Comparison of ENCODE assay signal across 1 cellular context in the genomic region with DNA sequence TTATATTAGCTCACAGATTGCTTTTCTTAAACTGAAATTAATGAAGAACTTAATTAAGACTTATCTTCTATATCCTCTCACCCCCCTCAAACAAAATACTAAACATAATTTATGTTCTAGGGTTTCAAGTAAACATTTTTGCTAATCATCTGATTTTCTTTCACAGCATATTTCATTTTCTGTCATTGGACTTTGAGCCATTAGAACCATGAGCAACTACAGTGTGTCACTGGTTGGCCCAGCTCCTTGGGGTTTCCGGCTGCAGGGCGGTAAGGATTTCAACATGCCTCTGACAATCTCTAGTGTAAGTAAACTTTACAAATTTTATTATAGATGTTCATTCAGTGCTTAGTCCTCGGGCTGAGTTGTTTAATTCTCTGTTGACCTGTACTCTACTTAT.
A peak's percentile ranks its signal among the peaks of the same experiment; 100 is the strongest.
TF ChIP-seq lines count a peak whose summit lies in the region.

No MANE protein-coding gene starts in this region.

TF ChIP-seq in A549, 52 proteins besides CTCF, POLR2A, EP300 and RAD21 (continued from another document):
- TF ChIP-seq NR3C1 (IDR thresholded peaks at IDR 0.05) (no peak), FOSB (CRISPR knock-in tag; IDR thresholded peaks at IDR 0.05) (no peak), PHF8 (IDR thresholded peaks at IDR 0.05; ENCODE audit: borderline replicate concordance, low read depth) (no peak), BHLHE40 (IDR thresholded peaks at IDR 0.05; ENCODE audit: low read depth, low read length) (no peak), CEBPB (IDR thresholded peaks at IDR 0.05) (peak; percentile 15 to 48; a peak in 2 of 4 replicates), CBX2 (IDR thresholded peaks at IDR 0.05; ENCODE audit: borderline replicate concordance, low read depth) (no peak)
- TF ChIP-seq, protein P1, sequence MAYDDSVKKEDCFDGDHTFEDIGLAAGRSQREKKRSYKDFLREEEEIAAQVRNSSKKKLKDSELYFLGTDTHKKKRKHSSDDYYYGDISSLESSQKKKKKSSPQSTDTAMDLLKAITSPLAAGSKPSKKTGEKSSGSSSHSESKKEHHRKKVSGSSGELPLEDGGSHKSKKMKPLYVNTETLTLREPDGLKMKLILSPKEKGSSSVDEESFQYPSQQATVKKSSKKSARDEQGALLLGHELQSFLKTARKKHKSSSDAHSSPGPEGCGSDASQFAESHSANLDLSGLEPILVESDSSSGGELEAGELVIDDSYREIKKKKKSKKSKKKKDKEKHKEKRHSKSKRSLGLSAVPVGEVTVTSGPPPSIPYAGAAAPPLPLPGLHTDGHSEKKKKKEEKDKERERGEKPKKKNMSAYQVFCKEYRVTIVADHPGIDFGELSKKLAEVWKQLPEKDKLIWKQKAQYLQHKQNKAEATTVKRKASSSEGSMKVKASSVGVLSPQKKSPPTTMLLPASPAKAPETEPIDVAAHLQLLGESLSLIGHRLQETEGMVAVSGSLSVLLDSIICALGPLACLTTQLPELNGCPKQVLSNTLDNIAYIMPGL (CRISPR knock-in tag; IDR thresholded peaks at IDR 0.05; ENCODE audit: borderline replicate concordance) = no peak
TF ChIP-seq in A549: peak in this region for 2.
